13 cellular contexts compared by ENCODE assay signal in the genomic region with DNA sequence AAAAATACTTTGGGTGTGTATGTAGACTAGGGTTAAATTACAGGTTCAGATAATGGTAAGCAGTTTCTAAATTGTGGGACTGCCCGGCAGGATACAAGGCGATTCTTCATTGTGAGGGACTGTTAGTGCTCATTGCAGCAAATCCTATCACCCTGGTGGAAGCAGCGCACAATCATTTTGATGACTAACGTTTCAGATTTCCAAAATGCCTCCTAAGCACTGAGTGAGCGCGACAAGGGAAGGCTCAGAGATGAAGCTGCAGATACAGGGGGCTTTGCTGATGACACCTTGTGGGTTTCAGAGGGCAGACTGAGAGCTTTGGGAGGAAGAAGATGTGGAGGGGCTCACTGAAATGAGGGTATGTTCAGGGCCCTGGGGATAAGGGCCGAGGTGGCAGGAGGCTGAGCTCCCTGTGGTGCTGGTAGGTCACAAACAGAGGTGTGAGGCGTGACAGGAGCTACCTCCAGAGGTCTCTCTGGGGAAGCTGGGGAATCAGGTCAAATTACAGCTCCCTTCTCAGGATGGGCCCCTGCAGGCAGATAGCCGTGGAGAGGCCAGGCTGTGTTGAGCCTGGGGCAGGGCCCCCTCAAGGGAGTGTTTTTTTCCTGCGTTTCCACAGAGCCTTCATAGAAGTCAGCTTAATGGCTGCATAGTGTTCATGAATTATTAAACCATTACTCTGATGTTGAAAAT.
A peak's percentile ranks its signal among the peaks of the same experiment; 100 is the strongest.
DNase-seq lines count a peak whose midpoint lies in the region; TF ChIP-seq lines count a peak whose summit lies in the region.
"Had no signal": no experiment of that assay in that cellular context is flagged by ENCODE, and none has a peak within 500 bp of the region (broad histone marks: within the 10 kb centered on the region; RNA-seq: fewer than 3 reads in every experiment).

No MANE protein-coding gene starts in this region.

- no peak overlapping the region for H3K27ac ChIP-seq in mesendoderm (ENCODE audit: low read depth, low read length)

- no peak overlapping the region for H4K5ac ChIP-seq in mesendoderm (ENCODE audit: low read length)

- CTCF ChIA-PET in activated CD4-positive, alpha-beta memory T cell treated with anti-CD3 and anti-CD28 coated beads for 36 hours (lab: Charles Lee): no interaction called here

- H3K27ac Mint-ChIP-seq in activated CD4-positive, alpha-beta memory T cell treated with anti-CD3 and anti-CD28 coated beads for 36 hours: no peak overlapping the region
- H3K27ac Mint-ChIP-seq: activated naive CD8-positive, alpha-beta T cell treated with anti-CD3 and anti-CD28 coated beads, Interleukin-2, amount 10 ng/mL, durations not matched to agents 7 days and 5 days had no signal

- H3K9ac ChIP-seq in mesendoderm (ENCODE audit: low read length): no peak overlapping the region

- H3K56ac ChIP-seq in mesendoderm (ENCODE audit: low read length): no peak overlapping the region

- no CpG with 5 or more reads among the region's 10 CpGs for WGBS in mesendoderm (ENCODE audit: extremely low coverage, insufficient coverage, low lambda C conversion rate)

- POLR2A ChIA-PET in activated CD4-positive, alpha-beta memory T cell treated with anti-CD3 and anti-CD28 coated beads for 36 hours (lab: Charles Lee): no interaction called here

- H3K79me1 ChIP-seq in mesendoderm (ENCODE audit: low read length): no peaks in the 10 kb centered on the region

- no peak overlapping the region for H2AK5ac ChIP-seq in mesendoderm (ENCODE audit: low read length)

- no peaks in the 10 kb centered on the region for H3K27me3 ChIP-seq in mesendoderm (ENCODE audit: insufficient read depth, low read length, poor library complexity)

- TF ChIP-seq RAD21 in Ishikawa (IDR thresholded peaks at IDR 0.05; ENCODE audit: low read depth): peak; percentile 18; the same call in 1 of the 2 replicates

- H3K4me1 ChIP-seq in mesendoderm (ENCODE audit: control insufficient read depth, low read depth, low read length): peaks cover 3% of the 10 kb centered on the region

- no peaks in the 10 kb centered on the region for H3K36me3 Mint-ChIP-seq in activated CD4-positive, alpha-beta memory T cell treated with anti-CD3 and anti-CD28 coated beads for 36 hours
- H3K36me3 Mint-ChIP-seq: activated naive CD8-positive, alpha-beta T cell treated with anti-CD3 and anti-CD28 coated beads, Interleukin-2, amount 10 ng/mL, durations not matched to agents 7 days and 5 days; CD4-positive, alpha-beta memory T cell had no signal

- intact Hi-C loops in activated CD4-positive, alpha-beta memory T cell treated with anti-CD3 and anti-CD28 coated beads for 36 hours (cut with micrococcal nuclease): no loop called here

- H4K8ac ChIP-seq in mesendoderm (ENCODE audit: low read depth, low read length): no peak overlapping the region

- no peaks in the 10 kb centered on the region for H3K9me3 Mint-ChIP-seq in activated CD4-positive, alpha-beta memory T cell treated with anti-CD3 and anti-CD28 coated beads for 36 hours

- no peak overlapping the region for H2BK120ac ChIP-seq in mesendoderm (ENCODE audit: low read depth, low read length)

- H3K18ac ChIP-seq in mesendoderm (ENCODE audit: low read length): no peak overlapping the region

- DNase-seq in ELR (ENCODE audit: low read depth) (peak; percentile 47), SK-N-DZ (ENCODE audit: low spot score) (peak; percentile 67), mesendoderm (peak; percentile 85), globus pallidus (ENCODE audit: low spot score) (no peak), GM10266 (ENCODE audit: extremely low spot score) (no peak)
- no peak for DNase-seq in activated CD4-positive, alpha-beta memory T cell treated with anti-CD3 and anti-CD28 coated beads for 36 hours
- DNase-seq: activated CD4-positive, alpha-beta T cell treated with anti-CD3 and anti-CD28 coated beads for 1 hour; activated naive CD8-positive, alpha-beta T cell treated with anti-CD3 and anti-CD28 coated beads, Interleukin-2, amount 10 ng/mL, durations not matched to agents 7 days and 5 days; CD4-positive, alpha-beta memory T cell; NCI-H2029; PC-3 had no signal

- H3K4ac ChIP-seq in mesendoderm (ENCODE audit: low read depth, low read length): no peak overlapping the region

- TF ChIP-seq CTCF in GM10266 (IDR thresholded peaks at IDR 0.05; ENCODE audit: control insufficient read depth, insufficient read depth, low read depth, missing control alignments): no peak

- no peak overlapping the region for H2BK15ac ChIP-seq in mesendoderm (replicated peaks; ENCODE audit: low read depth)

- no peak overlapping the region for H3K4me3 Mint-ChIP-seq in activated CD4-positive, alpha-beta memory T cell treated with anti-CD3 and anti-CD28 coated beads for 36 hours
- H3K4me3 Mint-ChIP-seq: activated naive CD8-positive, alpha-beta T cell treated with anti-CD3 and anti-CD28 coated beads, Interleukin-2, amount 10 ng/mL, durations not matched to agents 7 days and 5 days; CD4-positive, alpha-beta memory T cell; neural crest cell had no signal

- H3K23ac ChIP-seq in mesendoderm (ENCODE audit: low read length): no peak overlapping the region

- H3K79me2 ChIP-seq in mesendoderm (ENCODE audit: control insufficient read depth, insufficient read depth, low read length): no peaks in the 10 kb centered on the region

- no peak overlapping the region for H3K4me2 ChIP-seq in mesendoderm (ENCODE audit: low read length)

- H3K27me3 Mint-ChIP-seq in activated CD4-positive, alpha-beta memory T cell treated with anti-CD3 and anti-CD28 coated beads for 36 hours: no peaks in the 10 kb centered on the region
- H3K27me3 Mint-ChIP-seq: CD4-positive, alpha-beta memory T cell had no signal

- peaks cover 5% of the 10 kb centered on the region for H3K4me1 Mint-ChIP-seq in activated CD4-positive, alpha-beta memory T cell treated with anti-CD3 and anti-CD28 coated beads for 36 hours (ENCODE audit: low read depth)
- H3K4me1 Mint-ChIP-seq: CD4-positive, alpha-beta memory T cell had no signal

- no peak overlapping the region for H2BK5ac ChIP-seq in mesendoderm (ENCODE audit: low read length)

- no peaks in the 10 kb centered on the region for H3K36me3 ChIP-seq in mesendoderm (ENCODE audit: control insufficient read depth, insufficient read depth, low read length)

- no peak overlapping the region for H3K4me3 ChIP-seq in mesendoderm (ENCODE audit: low read length)

- TF ChIP-seq EP300 in Ishikawa (IDR thresholded peaks at IDR 0.05; ENCODE audit: borderline replicate concordance): no peak

TF ChIP-seq in Ishikawa, 13 proteins besides CTCF, POLR2A, EP300 and RAD21:
- TF ChIP-seq CREB1 (IDR thresholded peaks at IDR 0.05; ENCODE audit: low read depth): no peak
- no peak for TF ChIP-seq YY1 (IDR thresholded peaks at IDR 0.05; ENCODE audit: low read depth)
- no peak for TF ChIP-seq TAF1 (IDR thresholded peaks at IDR 0.05; ENCODE audit: low read depth)
- TF ChIP-seq REST (IDR thresholded peaks at IDR 0.05; ENCODE audit: low read depth): no peak
- TF ChIP-seq FOXM1 (IDR thresholded peaks at IDR 0.05; ENCODE audit: borderline replicate concordance, low read depth): no peak
- TF ChIP-seq NFIC (IDR thresholded peaks at IDR 0.05): no peak
- no peak for TF ChIP-seq MAX (IDR thresholded peaks at IDR 0.05)
- no peak for TF ChIP-seq ZBTB7A (IDR thresholded peaks at IDR 0.05; ENCODE audit: low read depth)
- TF ChIP-seq, protein P1, sequence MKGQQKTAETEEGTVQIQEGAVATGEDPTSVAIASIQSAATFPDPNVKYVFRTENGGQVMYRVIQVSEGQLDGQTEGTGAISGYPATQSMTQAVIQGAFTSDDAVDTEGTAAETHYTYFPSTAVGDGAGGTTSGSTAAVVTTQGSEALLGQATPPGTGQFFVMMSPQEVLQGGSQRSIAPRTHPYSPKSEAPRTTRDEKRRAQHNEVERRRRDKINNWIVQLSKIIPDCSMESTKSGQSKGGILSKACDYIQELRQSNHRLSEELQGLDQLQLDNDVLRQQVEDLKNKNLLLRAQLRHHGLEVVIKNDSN (IDR thresholded peaks at IDR 0.05): no peak
- no peak for TF ChIP-seq EGR1 (IDR thresholded peaks at IDR 0.05)
- TF ChIP-seq TCF12 (IDR thresholded peaks at IDR 0.05; ENCODE audit: low read depth): no peak

Comparison
In these comparisons a context has a peak if more than half of its experiments do, and no peak if none do; other contexts are left out.
1. DNase-seq: peak in ELR (single experiment), SK-N-DZ (single experiment) and mesendoderm (single experiment); none in globus pallidus (single experiment), GM10266 (single experiment) and activated CD4-positive, alpha-beta memory T cell treated with anti-CD3 and anti-CD28 coated beads for 36 hours (single experiment).